Comparison of ENCODE assay signal across 22 cellular contexts in genomic region chr9:137212520-137212919, GRCh38. TPM values are rescaled to one million over a fixed set of nuclear protein-coding genes. Genes with fewer than 3 reads are reported as not detected.
"Had no signal": no experiment of that assay in that cellular context is flagged by ENCODE, and none has a peak within 500 bp of the region (broad histone marks: within the 10 kb centered on the region; RNA-seq: fewer than 3 reads in every experiment).

No MANE protein-coding gene starts in this region.

- H3K27me3 ChIP-seq: cardiac muscle cell, pancreas, right atrium auricular region, upper lobe of left lung had no signal

- H3K36me3 ChIP-seq: cardiac muscle cell, pancreas, right atrium auricular region had no signal

- H3K4me1 ChIP-seq: pancreas, psoas muscle had no signal

- H3K4me3 Mint-ChIP-seq: activated CD4-positive, alpha-beta memory T cell treated with anti-CD3 and anti-CD28 coated beads for 36 hours; activated naive CD4-positive, alpha-beta T cell treated with anti-CD3 and anti-CD28 coated beads for 36 hours; activated naive CD8-positive, alpha-beta T cell treated with anti-CD3 and anti-CD28 coated beads, Interleukin-2, amount 10 ng/mL, durations not matched to agents 7 days and 5 days; dendritic cell treated with granulocyte-macrophage colony-stimulating factor and Interleukin-4, amounts not matched to agents 40 ng/mL and 50 ng/mL, for 4 days; immature natural killer cell; nephron; T-helper 1 cell treated with Interleukin-12 subunit alpha and Interleukin-12 subunit beta and Interleukin-4 antibody, amounts not matched to agents 30 μg/mL and 1 μg/mL, for 36 hours had no signal

- ATAC-seq: left ventricle myocardium superior, pancreas, psoas muscle had no signal

- H3K9me3 ChIP-seq: pancreas, psoas muscle, right atrium auricular region, upper lobe of left lung had no signal

- H3K27me3 Mint-ChIP-seq: activated CD4-positive, alpha-beta memory T cell treated with anti-CD3 and anti-CD28 coated beads for 36 hours; activated naive CD8-positive, alpha-beta T cell treated with anti-CD3 and anti-CD28 coated beads, Interleukin-2, amount 10 ng/mL, durations not matched to agents 7 days and 5 days; dendritic cell treated with granulocyte-macrophage colony-stimulating factor and Interleukin-4, amounts not matched to agents 40 ng/mL and 50 ng/mL, for 4 days had no signal

- H3K4me3 ChIP-seq: cardiac muscle cell, pancreas, psoas muscle, right atrium auricular region, upper lobe of left lung had no signal

- H3K27ac Mint-ChIP-seq: activated CD4-positive, alpha-beta memory T cell treated with anti-CD3 and anti-CD28 coated beads for 36 hours; activated naive CD4-positive, alpha-beta T cell treated with anti-CD3 and anti-CD28 coated beads for 36 hours; activated naive CD8-positive, alpha-beta T cell treated with anti-CD3 and anti-CD28 coated beads, Interleukin-2, amount 10 ng/mL, durations not matched to agents 7 days and 5 days; dendritic cell treated with granulocyte-macrophage colony-stimulating factor and Interleukin-4, amounts not matched to agents 40 ng/mL and 50 ng/mL, for 4 days; nephron; T-helper 1 cell treated with Interleukin-12 subunit alpha and Interleukin-12 subunit beta and Interleukin-4 antibody, amounts not matched to agents 30 μg/mL and 1 μg/mL, for 36 hours had no signal

- H3K9me3 Mint-ChIP-seq: activated CD4-positive, alpha-beta memory T cell treated with anti-CD3 and anti-CD28 coated beads for 36 hours; activated naive CD4-positive, alpha-beta T cell treated with anti-CD3 and anti-CD28 coated beads for 36 hours; activated naive CD8-positive, alpha-beta T cell treated with anti-CD3 and anti-CD28 coated beads, Interleukin-2, amount 10 ng/mL, durations not matched to agents 7 days and 5 days; dendritic cell treated with granulocyte-macrophage colony-stimulating factor and Interleukin-4, amounts not matched to agents 40 ng/mL and 50 ng/mL, for 4 days; nephron; T-helper 1 cell treated with Interleukin-12 subunit alpha and Interleukin-12 subunit beta and Interleukin-4 antibody, amounts not matched to agents 30 μg/mL and 1 μg/mL, for 36 hours had no signal

- H3K36me3 Mint-ChIP-seq: immature natural killer cell had no signal

- H3K27ac ChIP-seq: cardiac muscle cell, pancreas, psoas muscle, right atrium auricular region, upper lobe of left lung had no signal

- DNase-seq: activated CD4-positive, alpha-beta memory T cell treated with anti-CD3 and anti-CD28 coated beads for 36 hours; activated CD4-positive, alpha-beta T cell treated with anti-CD3 and anti-CD28 coated beads for 48 hours; activated CD4-positive, CD25-positive, alpha-beta regulatory T cell; activated naive CD4-positive, alpha-beta T cell treated with anti-CD3 and anti-CD28 coated beads for 36 hours; activated naive CD8-positive, alpha-beta T cell treated with anti-CD3 and anti-CD28 coated beads, Interleukin-2, amount 10 ng/mL, durations not matched to agents 7 days and 5 days; activated T-cell treated with anti-CD3 and anti-CD28 coated beads, Interleukin-2, amount 50 U/mL, for 48 hours; effector CD4-positive, alpha-beta T cell; foreskin melanocyte; immature natural killer cell; kidney glomerular epithelial cell; left ventricle myocardium superior; psoas muscle; stimulated activated CD4-positive, alpha-beta T cell treated with anti-CD3 and anti-CD28 coated beads, Interleukin-4, amount 100 ng/mL, for 24 hours; stimulated activated naive CD4-positive, alpha-beta T cell treated with Interleukin-2 at 50 U/mL for 16 hours; T1000 had no signal

RNA-seq across cellular contexts. Expression of gene RNF208, which starts 9.5 kb away (rescaled TPM):
- polyA plus RNA-seq: immature natural killer cell had no signal

RNA-seq across cellular contexts. Expression of gene CYSRT1, which starts 12.5 kb away (rescaled TPM):
- total RNA-seq: left ventricle myocardium superior had no signal
